In genomic region chr9:107690026-107690425, GRCh38 we compare ENCODE assay signal across 36 cellular contexts.
"Had no signal": no experiment of that assay in that cellular context is flagged by ENCODE, and none has a peak within 500 bp of the region (broad histone marks: within the 10 kb centered on the region; RNA-seq: fewer than 3 reads in every experiment).

No MANE protein-coding gene starts in this region.

- H3K27me3 Mint-ChIP-seq: activated B cell treated with CpG ODN at 0.5 μM for 24 hours; activated CD4-positive, alpha-beta T cell treated with anti-CD3 and anti-CD28 coated beads, Interleukin-2, amount 10 ng/mL, durations not matched to agents 24 days and 14 days had no signal

- ATAC-seq: activated CD8-positive, alpha-beta T cell treated with anti-CD3 and anti-CD28 coated beads for 36 hours; activated naive CD4-positive, alpha-beta T cell treated with anti-CD3 and anti-CD28 coated beads, Interleukin-2, amount 50 U/mL, for 72 hours; activated T-cell treated with anti-CD3 and anti-CD28 coated beads, Interleukin-2, amount 50 U/mL, for 4 hours; activated T-cell treated with anti-CD3 and anti-CD28 coated beads, Interleukin-2, amount 50 U/mL, for 72 hours; activated T-helper 17 cell treated with anti-CD3 and anti-CD28 coated beads, Interleukin-2, amount 50 U/mL, for 72 hours; body of pancreas had no signal

- H3K9me3 Mint-ChIP-seq: activated CD4-positive, alpha-beta T cell treated with anti-CD3 and anti-CD28 coated beads, Interleukin-2, amount 10 ng/mL, durations not matched to agents 24 days and 14 days; activated T-helper 1 cell treated with anti-CD3 and anti-CD28 coated beads, Interleukin-12 subunit alpha, Interleukin-12 subunit beta, Interleukin-2, Interleukin-4 antibody, amounts not matched to agents 30 ng/mL and 10 ng/mL and 1 ng/mL, durations not matched to agents 14 hours and 24 hours and 36 hours; T-helper 1 cell treated with Interleukin-12 subunit alpha and Interleukin-12 subunit beta and Interleukin-4 antibody, amounts not matched to agents 30 μg/mL and 1 μg/mL, for 36 hours; T-helper 2 cell treated with Interferon-gamma antibody and Interleukin-4, amounts not matched to agents 5 μg/mL and 100 μg/mL, for 36 hours had no signal

- H3K4me1 Mint-ChIP-seq: activated CD4-positive, alpha-beta T cell treated with anti-CD3 and anti-CD28 coated beads, Interleukin-2, amount 10 ng/mL, durations not matched to agents 24 days and 14 days; activated naive CD8-positive, alpha-beta T cell treated with anti-CD3 and anti-CD28 coated beads for 36 hours; activated T-helper 17 cell treated with anti-CD3 and anti-CD28 coated beads, Interleukin-2, amount 50 U/mL, for 72 hours had no signal

- H3K36me3 Mint-ChIP-seq: activated CD4-positive, alpha-beta memory T cell treated with anti-CD3 and anti-CD28 coated beads for 36 hours; activated naive CD4-positive, alpha-beta T cell treated with anti-CD3 and anti-CD28 coated beads, Interleukin-2, amount 50 U/mL, for 72 hours; activated naive CD8-positive, alpha-beta T cell treated with anti-CD3 and anti-CD28 coated beads for 36 hours had no signal

- H3K4me1 ChIP-seq: adrenal gland, body of pancreas, breast epithelium had no signal

- H3K4me3 Mint-ChIP-seq: activated B cell treated with CpG ODN at 0.5 μM for 24 hours; activated CD4-positive, alpha-beta memory T cell treated with anti-CD3 and anti-CD28 coated beads for 36 hours; activated CD4-positive, alpha-beta T cell treated with anti-CD3 and anti-CD28 coated beads, Interleukin-2, amount 10 ng/mL, durations not matched to agents 24 days and 14 days; activated CD8-positive, alpha-beta T cell treated with anti-CD3 and anti-CD28 coated beads for 36 hours; activated naive CD4-positive, alpha-beta T cell treated with anti-CD3 and anti-CD28 coated beads for 36 hours; activated naive CD8-positive, alpha-beta T cell treated with anti-CD3 and anti-CD28 coated beads for 36 hours; activated T-cell treated with anti-CD3 and anti-CD28 coated beads, Interleukin-2, amount 50 U/mL, for 4 hours; activated T-cell treated with anti-CD3 and anti-CD28 coated beads, Interleukin-2, amount 50 U/mL, for 72 hours; activated T-helper 1 cell treated with anti-CD3 and anti-CD28 coated beads, Interleukin-12 subunit alpha, Interleukin-12 subunit beta, Interleukin-2, Interleukin-4 antibody, amounts not matched to agents 30 ng/mL and 10 ng/mL and 1 ng/mL, durations not matched to agents 14 hours and 24 hours and 36 hours; activated T-helper 17 cell treated with anti-CD3 and anti-CD28 coated beads, Interleukin-2, amount 50 U/mL, for 72 hours; T-helper 1 cell treated with Interleukin-12 subunit alpha and Interleukin-12 subunit beta and Interleukin-4 antibody, amounts not matched to agents 30 μg/mL and 1 μg/mL, for 36 hours; T-helper 2 cell treated with Interferon-gamma antibody and Interleukin-4, amounts not matched to agents 5 μg/mL and 100 μg/mL, for 36 hours had no signal

- H3K4me3 ChIP-seq: adrenal gland, ascending aorta, body of pancreas, breast epithelium had no signal

- H3K27ac Mint-ChIP-seq: activated B cell treated with CpG ODN at 0.5 μM for 24 hours; activated CD4-positive, alpha-beta memory T cell treated with anti-CD3 and anti-CD28 coated beads for 36 hours; activated CD4-positive, alpha-beta T cell treated with anti-CD3 and anti-CD28 coated beads, Interleukin-2, amount 10 ng/mL, durations not matched to agents 24 days and 14 days; activated CD8-positive, alpha-beta T cell treated with anti-CD3 and anti-CD28 coated beads for 36 hours; activated naive CD4-positive, alpha-beta T cell treated with anti-CD3 and anti-CD28 coated beads for 36 hours; activated naive CD4-positive, alpha-beta T cell treated with anti-CD3 and anti-CD28 coated beads, Interleukin-2, amount 50 U/mL, for 72 hours; activated naive CD8-positive, alpha-beta T cell treated with anti-CD3 and anti-CD28 coated beads for 36 hours; activated T-cell treated with anti-CD3 and anti-CD28 coated beads, Interleukin-2, amount 50 U/mL, for 72 hours; activated T-helper 1 cell treated with anti-CD3 and anti-CD28 coated beads, Interleukin-12 subunit alpha, Interleukin-12 subunit beta, Interleukin-2, Interleukin-4 antibody, amounts not matched to agents 30 ng/mL and 10 ng/mL and 1 ng/mL, durations not matched to agents 14 hours and 24 hours and 36 hours; activated T-helper 17 cell treated with anti-CD3 and anti-CD28 coated beads, Interleukin-2, amount 50 U/mL, for 72 hours; T-helper 1 cell treated with Interleukin-12 subunit alpha and Interleukin-12 subunit beta and Interleukin-4 antibody, amounts not matched to agents 30 μg/mL and 1 μg/mL, for 36 hours; T-helper 2 cell treated with Interferon-gamma antibody and Interleukin-4, amounts not matched to agents 5 μg/mL and 100 μg/mL, for 36 hours had no signal

- H3K9me3 ChIP-seq: adrenal gland, ascending aorta, body of pancreas had no signal

- FAIRE-seq: TTC549 had no signal

- H3K27me3 ChIP-seq: adrenal gland, ascending aorta, body of pancreas, brain microvascular endothelial cell, breast epithelium had no signal

- DNase-seq: activated B cell treated with CpG ODN at 0.5 μM for 24 hours; activated CD4-positive, alpha-beta memory T cell treated with anti-CD3 and anti-CD28 coated beads for 36 hours; activated CD4-positive, alpha-beta T cell treated with anti-CD3 and anti-CD28 coated beads for 4 hours; activated CD4-positive, alpha-beta T cell treated with anti-CD3 and anti-CD28 coated beads, Interleukin-2, amount 10 ng/mL, durations not matched to agents 24 days and 14 days; activated CD4-positive, alpha-beta T cell treated with anti-CD3 and anti-CD28 coated beads, Interleukin-2, amount 50 U/mL, for 1 hour; activated CD4-positive, alpha-beta T cell treated with anti-CD3 and anti-CD28 coated beads, Interleukin-2, amount 50 U/mL, for 4 hours; activated CD4-positive, CD25-positive, alpha-beta regulatory T cell treated with anti-CD3 and anti-CD28 coated beads, Interleukin-2, amount 50 U/mL, for 72 hours; activated CD8-positive, alpha-beta memory T cell treated with anti-CD3 and anti-CD28 coated beads, Interleukin-2, amount 50 U/mL, for 4 hours; activated CD8-positive, alpha-beta T cell treated with anti-CD3 and anti-CD28 coated beads for 36 hours; activated effector memory CD4-positive, alpha-beta T cell treated with anti-CD3 and anti-CD28 coated beads, Interleukin-2, amount 50 U/mL, for 16 hours; activated gamma-delta T cell treated with Interleukin-2 at 50 U/mL for 16 hours; activated naive CD4-positive, alpha-beta T cell; activated naive CD4-positive, alpha-beta T cell treated with anti-CD3 and anti-CD28 coated beads for 36 hours; activated naive CD4-positive, alpha-beta T cell treated with anti-CD3 and anti-CD28 coated beads, Interleukin-2, amount 50 U/mL, for 16 hours; activated naive CD8-positive, alpha-beta T cell treated with anti-CD3 and anti-CD28 coated beads for 36 hours; activated T-cell treated with anti-CD3 and anti-CD28 coated beads for 4 hours; activated T-cell treated with anti-CD3 and anti-CD28 coated beads, Interleukin-2, amount 50 U/mL, for 1 hour; activated T-cell treated with anti-CD3 and anti-CD28 coated beads, Interleukin-2, amount 50 U/mL, for 4 hours; activated T-cell treated with anti-CD3 and anti-CD28 coated beads, Interleukin-2, amount 50 U/mL, for 72 hours; adrenal gland; amygdala; anterior cingulate cortex; body of pancreas; brain microvascular endothelial cell; central memory CD4-positive, alpha-beta T cell; T-helper 2 cell; T-helper 9 cell had no signal

- H3K36me3 ChIP-seq: adrenal gland, ascending aorta, brain microvascular endothelial cell, breast epithelium had no signal

- H3K27ac ChIP-seq: adrenal gland, ascending aorta, body of pancreas, brain microvascular endothelial cell, breast epithelium, VCaP had no signal
